Comparison of ENCODE assay signal across 27 cellular contexts in the genomic region with DNA sequence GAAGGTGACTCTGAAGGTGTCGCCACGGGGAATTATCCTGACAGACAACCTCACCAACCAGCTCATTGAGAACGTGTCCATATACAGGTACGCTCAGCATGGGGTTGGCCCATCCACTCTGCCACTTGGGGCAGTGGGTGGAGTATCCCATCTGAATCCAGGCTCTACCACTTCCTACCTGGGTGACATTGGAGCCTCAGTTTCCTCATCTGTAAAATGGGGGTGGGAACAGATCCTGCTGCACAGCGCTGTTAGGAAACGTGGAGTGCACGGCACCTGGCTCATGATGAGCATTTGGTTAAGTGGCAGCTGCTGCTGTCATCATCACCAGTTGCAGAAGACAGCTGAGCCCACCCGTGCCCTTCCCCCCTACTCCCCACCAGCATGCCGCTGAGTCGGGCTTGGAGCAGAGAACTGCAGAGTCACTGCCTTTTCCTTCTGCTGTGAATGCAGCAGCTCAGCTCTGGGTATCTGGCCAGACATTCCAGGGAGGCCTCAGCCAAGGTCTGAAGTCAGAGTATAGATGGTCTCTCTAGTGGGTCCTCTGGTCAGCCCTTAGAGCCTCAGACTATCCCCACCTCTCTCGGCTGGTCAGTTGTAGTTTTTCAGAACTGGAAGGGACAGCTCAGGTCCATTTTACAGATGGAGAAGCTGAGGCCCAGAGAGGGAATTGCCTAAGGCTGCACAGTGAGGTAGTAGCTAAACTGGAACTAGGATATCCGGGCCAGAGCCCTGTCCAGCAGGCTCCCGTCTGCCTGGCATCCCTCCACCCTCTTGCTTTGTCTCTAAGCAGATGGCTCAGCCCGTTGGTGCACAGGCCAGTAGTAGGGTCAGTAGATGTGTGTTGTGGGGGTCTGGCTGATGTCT. TPM values are rescaled to one million over a fixed set of nuclear protein-coding genes. Genes with fewer than 3 reads are reported as not detected.
DNase-seq lines count a peak whose midpoint lies in the region; FAIRE-seq and TF ChIP-seq lines count a peak whose summit lies in the region.
"Had no signal": no experiment of that assay in that cellular context is flagged by ENCODE, and none has a peak within 500 bp of the region (broad histone marks: within the 10 kb centered on the region; RNA-seq: fewer than 3 reads in every experiment).

No MANE protein-coding gene starts in this region.

- H3K4ac ChIP-seq in H1 (replicated peaks; ENCODE audit: insufficient read length, low read depth, low read length), result no peak overlapping the region

- no peak overlapping the region for H2BK120ac ChIP-seq in H1 (replicated peaks; ENCODE audit: low read depth, low read length)

- H4K5ac ChIP-seq in H1 (ENCODE audit: insufficient read length, low read depth, low read length), result no peak overlapping the region

- TF ChIP-seq POLR2A in H1 (IDR thresholded peaks at IDR 0.05; ENCODE audit: control extremely low read depth in 1 of 2, low read depth in 2 of 2, low read length in 2 of 2), result no peak

- peaks cover 92% of the 10 kb centered on the region for H3K4me1 Mint-ChIP-seq in activated CD4-positive, alpha-beta T cell treated with anti-CD3 and anti-CD28 coated beads, Interleukin-2, amount 10 ng/mL, durations not matched to agents 7 days and 5 days

- no peaks in the 10 kb centered on the region for H3K27me3 ChIP-seq in SJCRH30
- no peaks in the 10 kb centered on the region for H3K27me3 ChIP-seq in H1 (replicated peaks in 1 of 4; ENCODE audit: control insufficient read depth in 3 of 4, extremely low read depth in 1 of 4, insufficient read depth in 3 of 4, low read length in 3 of 4)
- H3K27me3 ChIP-seq in Karpas-422 (ENCODE audit: low read length), result no peaks in the 10 kb centered on the region
- H3K27me3 ChIP-seq in HAP-1 (ENCODE audit: low read depth), result no peaks in the 10 kb centered on the region
- H3K27me3 ChIP-seq: hepatocyte, MG63 had no signal

- no peak overlapping the region for H2BK5ac ChIP-seq in H1 (ENCODE audit: low read depth, low read length)

- TF ChIP-seq CTCF in H1 (IDR thresholded peaks at IDR 0.05; ENCODE audit: control extremely low read depth in 1 of 3, insufficient read depth in 1 of 3, low read depth in 1 of 3, low read length in 3 of 3), result no peak

- H3K9me3 ChIP-seq in SJCRH30 (replicated peaks) (no peaks in the 10 kb centered on the region), H1 (ENCODE audit: insufficient read depth in 2 of 2, low read depth in 1 of 2, low read length in 1 of 2) (no peaks in the 10 kb centered on the region), Karpas-422 (ENCODE audit: low read length) (no peaks in the 10 kb centered on the region), HAP-1 (no peaks in the 10 kb centered on the region)
- H3K9me3 ChIP-seq: MG63 had no signal

- no peak overlapping the region for H3K23ac ChIP-seq in H1 (ENCODE audit: insufficient read length)

- H3K27ac ChIP-seq in SJCRH30 (no peak overlapping the region), H1 (ENCODE audit: low read depth, low read length) (no peak overlapping the region), substantia nigra (ENCODE audit: low read depth, low read length, poor library complexity, severe bottlenecking) (peak overlapping the region; percentile 36), Karpas-422 (ENCODE audit: low read length) (no peak overlapping the region)
- H3K27ac ChIP-seq: GM23248, hepatocyte had no signal

- POLR2A ChIA-PET in activated CD4-positive, alpha-beta T cell treated with anti-CD3 and anti-CD28 coated beads, Interleukin-2, amount 10 ng/mL, durations not matched to agents 7 days and 5 days (lab: Charles Lee), result no interaction called here
- POLR2A ChIA-PET in H1 (lab: Charles Lee; ENCODE audit: partially characterized antibody), result interaction anchor here (1.0 kb wide), 1 partner anchor 16 kb away, joined by 3 read pairs; no protein-coding TSS in a partner anchor

- TF ChIP-seq EP300 in H1 (IDR thresholded peaks at IDR 0.05; ENCODE audit: borderline replicate concordance in 1 of 2, low read depth in 2 of 2, low read length in 2 of 2), result no peak

- WGBS in H1 (ENCODE audit: extremely low coverage in 1 of 2, insufficient coverage in 1 of 2, insufficient read length in 1 of 2, insufficient replicate concordance in 2 of 2, low coverage in 1 of 2, low lambda C conversion rate in 2 of 2, missing lambda C conversion rate in 1 of 2), 2 experiments, result 95% methylated on average over 14 of the region's 14 CpGs; no CpG with 5 or more reads in 1 of the 2 experiments

- H4K20me1 ChIP-seq in H1 (replicated peaks in 1 of 2; ENCODE audit: control insufficient read depth in 1 of 2, insufficient read depth in 2 of 2, low read length in 2 of 2) (peaks cover 0 to 3% of the 10 kb centered on the region in 2 experiments), Karpas-422 (ENCODE audit: insufficient read depth, low read depth, low read length) (no peaks in the 10 kb centered on the region)

- H2AK5ac ChIP-seq in H1 (ENCODE audit: low read depth, low read length), result no peak overlapping the region

- in situ Hi-C loops in HAP-1 (cut with MboI; ENCODE audit: low sequenced_read_pairs), result no loop called here

- no peak for FAIRE-seq in H1 (lab: Jason Lieb, UNC)
- FAIRE-seq: endometrium, TTC549 had no signal

- H4K8ac ChIP-seq in H1 (ENCODE audit: extremely low read depth, insufficient read depth, low read length), result no peak overlapping the region; the same call in 1 of the 2 replicates

- CTCF ChIA-PET in activated CD4-positive, alpha-beta T cell treated with anti-CD3 and anti-CD28 coated beads, Interleukin-2, amount 10 ng/mL, durations not matched to agents 7 days and 5 days (lab: Charles Lee), result interaction anchor here (0.9 to 2.2 kb wide), 4 partner anchors 9 to 36 kb away, joined by 3 to 8 read pairs (median 4); no protein-coding TSS in a partner anchor
- CTCF ChIA-PET in H1 (lab: Charles Lee; ENCODE audit: partially characterized antibody), result interaction anchor here (0.6 to 9.3 kb wide), 9 partner anchors 11 to 1540 kb away, joined by 3 to 72 read pairs (median 4); no protein-coding TSS in a partner anchor

- TF ChIP-seq RAD21 in H1 (IDR thresholded peaks at IDR 0.05 in 1 of 2, conservative IDR thresholded peaks at IDR 0.05 in 1 of 2; ENCODE audit: low read depth in 2 of 2, low read length in 2 of 2), result no peak

- H2BK20ac ChIP-seq in H1 (ENCODE audit: low read length), result no peak overlapping the region

- H2AFZ ChIP-seq in H1 (ENCODE audit: low read length) (no peak overlapping the region), Karpas-422 (ENCODE audit: low read length) (no peak overlapping the region)
- H2AFZ ChIP-seq: GM23248, hepatocyte had no signal

- H2BK15ac ChIP-seq in H1 (ENCODE audit: low read length), result no peak overlapping the region

- H3K18ac ChIP-seq in H1 (ENCODE audit: extremely low read depth, low read length), result no peak overlapping the region

- no peaks in the 10 kb centered on the region for H3K27me3 Mint-ChIP-seq in activated CD4-positive, alpha-beta T cell treated with anti-CD3 and anti-CD28 coated beads, Interleukin-2, amount 10 ng/mL, durations not matched to agents 7 days and 5 days
- H3K27me3 Mint-ChIP-seq: B cell; memory B cell; natural killer cell treated with Interleukin-12 subunit alpha and Interleukin-12 subunit beta and Interleukin-15 and Interleukin-18, amount 100 ng/mL, for 72 hours; stimulated activated naive CD8-positive, alpha-beta T cell treated with anti-CD3 and anti-CD28 coated beads, Interleukin-15, Interleukin-2, amounts not matched to agents 100 ng/mL and 50 ng/mL, for 24 hours; type B pancreatic cell had no signal

- no peak overlapping the region for H2BK12ac ChIP-seq in H1 (ENCODE audit: low read depth, low read length)

- H3K4me2 ChIP-seq in H1 (ENCODE audit: insufficient read depth in 1 of 2, low read depth in 2 of 2, low read length in 2 of 2) (no peak overlapping the region), Karpas-422 (ENCODE audit: low read depth, low read length, poor library complexity, severe bottlenecking) (no peak overlapping the region)
- H3K4me2 ChIP-seq: hepatocyte had no signal

- H3K36me3 ChIP-seq in SJCRH30 (no peaks in the 10 kb centered on the region; the same call in 1 of the 2 replicates), H1 (ENCODE audit: control insufficient read depth in 2 of 4, insufficient read depth in 4 of 4, low read length in 3 of 4) (no peaks in the 10 kb centered on the region), Karpas-422 (ENCODE audit: insufficient read depth, low read length) (no peaks in the 10 kb centered on the region), HAP-1 (replicated peaks) (no peaks in the 10 kb centered on the region; the same call in 1 of the 2 replicates)

- H3K14ac ChIP-seq in H1 (ENCODE audit: insufficient read length), result no peak overlapping the region

- peaks cover 7% of the 10 kb centered on the region for H3K79me1 ChIP-seq in H1 (ENCODE audit: low read depth, low read length)

- peak overlapping the region; percentile 62 for H3K27ac Mint-ChIP-seq in activated CD4-positive, alpha-beta T cell treated with anti-CD3 and anti-CD28 coated beads, Interleukin-2, amount 10 ng/mL, durations not matched to agents 7 days and 5 days
- H3K27ac Mint-ChIP-seq: memory B cell; natural killer cell treated with Interleukin-12 subunit alpha and Interleukin-12 subunit beta and Interleukin-15 and Interleukin-18, amount 100 ng/mL, for 72 hours; type B pancreatic cell had no signal

- peaks cover 65% of the 10 kb centered on the region for H3K36me3 Mint-ChIP-seq in activated CD4-positive, alpha-beta T cell treated with anti-CD3 and anti-CD28 coated beads, Interleukin-2, amount 10 ng/mL, durations not matched to agents 7 days and 5 days (ENCODE audit: low read depth)
- H3K36me3 Mint-ChIP-seq: natural killer cell treated with Interleukin-12 subunit alpha and Interleukin-12 subunit beta and Interleukin-15 and Interleukin-18, amount 100 ng/mL, for 72 hours; type B pancreatic cell had no signal

- H3K4me3 ChIP-seq in SJCRH30 (no peak overlapping the region), H1 (ENCODE audit: extremely low read depth in 1 of 4, insufficient read depth in 2 of 4, low read depth in 3 of 4, low read length in 4 of 4) (no peak overlapping the region), Karpas-422 (ENCODE audit: low read length) (no peak overlapping the region), HAP-1 (no peak overlapping the region)
- H3K4me3 ChIP-seq: GM23248, hepatocyte, MG63 had no signal

- no peaks in the 10 kb centered on the region for H3K9me3 Mint-ChIP-seq in activated CD4-positive, alpha-beta T cell treated with anti-CD3 and anti-CD28 coated beads, Interleukin-2, amount 10 ng/mL, durations not matched to agents 7 days and 5 days
- H3K9me3 Mint-ChIP-seq: memory B cell; natural killer cell treated with Interleukin-12 subunit alpha and Interleukin-12 subunit beta and Interleukin-15 and Interleukin-18, amount 100 ng/mL, for 72 hours; stimulated activated naive CD8-positive, alpha-beta T cell treated with anti-CD3 and anti-CD28 coated beads, Interleukin-15, Interleukin-2, amounts not matched to agents 100 ng/mL and 50 ng/mL, for 24 hours; type B pancreatic cell had no signal

- H3K56ac ChIP-seq in H1 (replicated peaks; ENCODE audit: insufficient read length, low read depth, low read length), result no peak overlapping the region

- H3K79me2 ChIP-seq in H1 (ENCODE audit: control insufficient read depth in 1 of 2, insufficient read depth in 2 of 2, low read length in 2 of 2) (0 out of 4 replicates have a peak, but pooled peaks cover 0 to 5% of the 10 kb centered on the region in 2 experiments), Karpas-422 (ENCODE audit: low read length) (no peaks in the 10 kb centered on the region)

- no peak overlapping the region; a peak in 1 of 7 replicates for H3K9ac ChIP-seq in H1 (replicated peaks in 1 of 4; ENCODE audit: extremely low read depth in 1 of 4, low read depth in 3 of 4, low read length in 3 of 4)
- H3K9ac ChIP-seq in Karpas-422 (ENCODE audit: low read length), result no peak overlapping the region
- H3K9ac ChIP-seq: GM23248 had no signal

- no peaks in the 10 kb centered on the region; the same call in 1 of the 2 replicates for H3K23me2 ChIP-seq in H1 (ENCODE audit: low read depth, low read length)

- no peak overlapping the region for H3K4me3 Mint-ChIP-seq in activated CD4-positive, alpha-beta T cell treated with anti-CD3 and anti-CD28 coated beads, Interleukin-2, amount 10 ng/mL, durations not matched to agents 7 days and 5 days
- H3K4me3 Mint-ChIP-seq: B cell; natural killer cell treated with Interleukin-12 subunit alpha and Interleukin-12 subunit beta and Interleukin-15 and Interleukin-18, amount 100 ng/mL, for 72 hours; stimulated activated naive CD8-positive, alpha-beta T cell treated with anti-CD3 and anti-CD28 coated beads, Interleukin-15, Interleukin-2, amounts not matched to agents 100 ng/mL and 50 ng/mL, for 24 hours; type B pancreatic cell had no signal

- H3K9me2 ChIP-seq in Karpas-422 (replicated peaks; ENCODE audit: insufficient read depth, low read length), result no peaks in the 10 kb centered on the region

- no peak for DNase-seq in activated CD4-positive, alpha-beta T cell treated with anti-CD3 and anti-CD28 coated beads, Interleukin-2, amount 10 ng/mL, durations not matched to agents 7 days and 5 days
- no peak for DNase-seq in activated CD4-positive, alpha-beta T cell treated with anti-CD3 and anti-CD28 coated beads for 1 hour
- DNase-seq in SJCRH30 (peak; percentile 51 to 72), H1 (ENCODE audit: low read depth in 1 of 2, low spot score in 2 of 2) (no peak), substantia nigra (lab: John Stamatoyannopoulos, UW) (no peak), SIG-M5 (lab: John Stamatoyannopoulos, UW) (no peak), Karpas-422 (no peak), HAP-1 (ENCODE audit: low spot score in 2 of 2) (no peak)
- DNase-seq: activated CD4-positive, alpha-beta T cell treated with anti-CD3 and anti-CD28 coated beads for 4 hours; activated CD8-positive, alpha-beta memory T cell treated with anti-CD3 and anti-CD28 coated beads, Interleukin-2, amount 50 U/mL, for 48 hours; aorta; GDM1; GM23248; kidney glomerular epithelial cell; MG63; NCI-H1694; NCI-H226; posterior cingulate gyrus; stimulated activated CD4-positive, alpha-beta T cell treated with anti-CD3 and anti-CD28 coated beads, Interleukin-2, amount 100 ng/mL, for 48 hours had no signal

- H4K91ac ChIP-seq in H1 (replicated peaks; ENCODE audit: insufficient read length, low read length), result no peak overlapping the region

- H3K4me1 ChIP-seq in SJCRH30, result peaks cover 23% of the 10 kb centered on the region
- H3K4me1 ChIP-seq in H1 (replicated peaks in 1 of 4; ENCODE audit: control insufficient read depth in 3 of 4, insufficient read depth in 4 of 4, low read length in 3 of 4), result no peaks in the 10 kb centered on the region
- H3K4me1 ChIP-seq in Karpas-422 (ENCODE audit: low read length), result peaks cover 11% of the 10 kb centered on the region
- no peaks in the 10 kb centered on the region for H3K4me1 ChIP-seq in HAP-1

RNA-seq across cellular contexts. Expression of a gene that starts 11.7 kb away (rescaled TPM):
- 10 to 100 TPM; 64.4 to 65.3 TPM for total RNA-seq in activated CD4-positive, alpha-beta T cell treated with anti-CD3 and anti-CD28 coated beads, Interleukin-2, amount 10 ng/mL, durations not matched to agents 7 days and 5 days
- 22.8 and 23.9 TPM in 2 replicates for total RNA-seq in SJCRH30 (2014; rRNA removed; shearing (Covaris generic))
- total RNA-seq in H1 (2021; fragmentation: NEBNext Ultra II Directional; extraction: Animal tissue kit (Norgen Biotek cat#: 25700)), result 12.8 and 14.0 TPM in 2 replicates
- 13.2 and 16.3 TPM in 2 replicates for polyA plus RNA-seq in H1 (2011; rRNA removed)
- polyA plus RNA-seq in H1 (2011; cell fraction: cytosol; rRNA removed), result 10.4 TPM
- polyA plus RNA-seq in H1 (2011; cell fraction: nucleus; rRNA removed), result 16.7 TPM
- 9.3 to 13.5 TPM (median 11.9 TPM) in 4 replicates for polyA plus RNA-seq in H1 (2012, experiment 1 of 2)
- polyA plus RNA-seq in H1 (2012, experiment 2 of 2), result 13.0 TPM
- 9.4 TPM for polyA plus RNA-seq in H1 (2013, experiment 1 of 2)
- 9.6 TPM for polyA plus RNA-seq in H1 (2013, experiment 2 of 2)
- 9.7 and 11.7 TPM in 2 replicates for polyA minus RNA-seq in H1 (2011; rRNA and poly(A)+ RNA removed)
- polyA minus RNA-seq in H1 (2011; cell fraction: cytosol; rRNA and poly(A)+ RNA removed), result 8.3 TPM
- 9.7 TPM for polyA minus RNA-seq in H1 (2011; cell fraction: nucleus; rRNA and poly(A)+ RNA removed)
- total RNA-seq in Karpas-422 (2014; rRNA removed; shearing (Covaris generic); ENCODE audit: low replicate concordance), result not detected in 2 replicates

Comparison
In these comparisons a context has a peak if more than half of its experiments do, and no peak if none do; other contexts are left out.
1. DNase-seq: peak in SJCRH30 (2 of 2); none in activated CD4-positive, alpha-beta T cell treated with anti-CD3 and anti-CD28 coated beads, Interleukin-2, amount 10 ng/mL, durations not matched to agents 7 days and 5 days (single experiment), activated CD4-positive, alpha-beta T cell treated with anti-CD3 and anti-CD28 coated beads for 1 hour (single experiment), H1 (0 of 2), substantia nigra (0 of 49), SIG-M5 (single experiment), Karpas-422 (single experiment) and HAP-1 (0 of 2).
2. RNA of a gene that starts 11.7 kb away (total RNA-seq): 64.4 to 65.3 TPM in activated CD4-positive, alpha-beta T cell treated with anti-CD3 and anti-CD28 coated beads, Interleukin-2, amount 10 ng/mL, durations not matched to agents 7 days and 5 days, 22.8 to 23.9 TPM in SJCRH30 and 12.8 to 14.0 TPM in H1; not detected in Karpas-422; every median in the first group is over 10 times any median in the second.